ENCODE assay signal across 23 cellular contexts in genomic region chr9:87885484-87886189, GRCh38. TPM values are rescaled to one million over a fixed set of nuclear protein-coding genes. Genes with fewer than 3 reads are reported as not detected.
DNase-seq lines count a peak whose midpoint lies in the region; ATAC-seq and TF ChIP-seq lines count a peak whose summit lies in the region.
"Had no signal": no experiment of that assay in that cellular context is flagged by ENCODE, and none has a peak within 500 bp of the region (broad histone marks: within the 10 kb centered on the region; RNA-seq: fewer than 3 reads in every experiment).

No MANE protein-coding gene starts in this region.

- H3K27ac Mint-ChIP-seq in natural killer cell treated with Interleukin-12 subunit alpha and Interleukin-12 subunit beta and Interleukin-15 and Interleukin-18, amount 100 ng/mL, for 72 hours = no peak overlapping the region
- H3K27ac Mint-ChIP-seq: CD8-positive, alpha-beta T cell; HFFc6; IgD-negative memory B cell had no signal

- peaks cover 4 to 8% of the 10 kb centered on the region in 2 donors for H3K27me3 Mint-ChIP-seq in natural killer cell treated with Interleukin-12 subunit alpha and Interleukin-12 subunit beta and Interleukin-15 and Interleukin-18, amount 100 ng/mL, for 72 hours

- ATAC-seq in natural killer cell treated with Interleukin-12 subunit alpha and Interleukin-12 subunit beta and Interleukin-15 and Interleukin-18, amount 100 ng/mL, for 72 hours = no peak
- no peak for ATAC-seq in HG02884 (IDR thresholded peaks at IDR 0.05; ENCODE audit: unreplicated experiment)
- ATAC-seq: CD8-positive, alpha-beta T cell; GM12878; HepG2 had no signal

- DNase-seq in activated CD8-positive, alpha-beta memory T cell treated with anti-CD3 and anti-CD28 coated beads, Interleukin-2, amount 50 U/mL, for 48 hours = peak; percentile 41
- no peak for DNase-seq in activated CD8-positive, alpha-beta memory T cell treated with anti-CD3 and anti-CD28 coated beads, Interleukin-2, amount 50 U/mL, for 4 hours
- DNase-seq in HEK293T (ENCODE audit: extremely low spot score) = peak; percentile 2
- peak; percentile 4 for DNase-seq in iPS-NIHi7 (ENCODE audit: extremely low spot score)
- peak; percentile 10 for DNase-seq in stimulated activated CD8-positive, alpha-beta memory T cell treated with anti-CD3 and anti-CD28 coated beads, Interleukin-4, amount 100 ng/mL, for 48 hours
- no peak for DNase-seq in natural killer cell treated with Interleukin-12 subunit alpha and Interleukin-12 subunit beta and Interleukin-15 and Interleukin-18, amount 100 ng/mL, for 72 hours (ENCODE audit: low spot score)
- DNase-seq in GM19240 (ENCODE audit: insufficient read length, low spot score) = no peak
- DNase-seq: 8988T; Calu3; CD8-positive, alpha-beta T cell; DMS53; DND-41; EL; GM23248; HCEC 1CT; HFFc6 had no signal

- no peak overlapping the region for H3K4me3 Mint-ChIP-seq in natural killer cell treated with Interleukin-12 subunit alpha and Interleukin-12 subunit beta and Interleukin-15 and Interleukin-18, amount 100 ng/mL, for 72 hours
- H3K4me3 Mint-ChIP-seq: CD8-positive, alpha-beta T cell; HFFc6; IgD-negative memory B cell had no signal

- no peaks in the 10 kb centered on the region for H3K9me3 Mint-ChIP-seq in natural killer cell treated with Interleukin-12 subunit alpha and Interleukin-12 subunit beta and Interleukin-15 and Interleukin-18, amount 100 ng/mL, for 72 hours
- H3K9me3 Mint-ChIP-seq: CD8-positive, alpha-beta T cell; HFFc6; IgD-negative memory B cell had no signal

- POLR2A ChIA-PET in HEK293T (lab: Yijun Ruan, JAX) = no interaction called here

- CTCF ChIA-PET in HEK293T (lab: Yijun Ruan, JAX) = no interaction called here

- no peaks in the 10 kb centered on the region for H3K36me3 Mint-ChIP-seq in natural killer cell treated with Interleukin-12 subunit alpha and Interleukin-12 subunit beta and Interleukin-15 and Interleukin-18, amount 100 ng/mL, for 72 hours
- H3K36me3 Mint-ChIP-seq: CD8-positive, alpha-beta T cell had no signal

- H3K4me1 Mint-ChIP-seq in natural killer cell treated with Interleukin-12 subunit alpha and Interleukin-12 subunit beta and Interleukin-15 and Interleukin-18, amount 100 ng/mL, for 72 hours (ENCODE audit: low read depth in 2 of 2) = no peaks in the 10 kb centered on the region
- H3K4me1 Mint-ChIP-seq: IgD-negative memory B cell had no signal

TF ChIP-seq in HEK293T, 16 proteins besides CTCF, POLR2A, EP300 and RAD21:
- TF ChIP-seq FOXK2 (IDR thresholded peaks at IDR 0.05) (no peak), L3MBTL2 (conservative IDR thresholded peaks at IDR 0.05) (no peak), FOXA1 (IDR thresholded peaks at IDR 0.05) (no peak), ELF4 (IDR thresholded peaks at IDR 0.05) (no peak), ARNT (IDR thresholded peaks at IDR 0.05) (no peak), SP1 (IDR thresholded peaks at IDR 0.05) (no peak), NFRKB (IDR thresholded peaks at IDR 0.05) (no peak), LEF1 (IDR thresholded peaks at IDR 0.05; ENCODE audit: borderline replicate concordance) (no peak)

RNA-seq across cellular contexts. Expression of gene SPATA31E1, which starts 3.0 kb away (rescaled TPM):
- not detected for total RNA-seq in natural killer cell treated with Interleukin-12 subunit alpha and Interleukin-12 subunit beta and Interleukin-15 and Interleukin-18, amount 100 ng/mL, for 72 hours
- total RNA-seq: A673; Calu3; CD8-positive, alpha-beta T cell; G401; GM12878; GM23248; H4; HepG2; HFFc6 had no signal

RNA-seq across cellular contexts. Expression of gene SPATA31C1, which starts 32.1 kb away (rescaled TPM):
- not detected for total RNA-seq in natural killer cell treated with Interleukin-12 subunit alpha and Interleukin-12 subunit beta and Interleukin-15 and Interleukin-18, amount 100 ng/mL, for 72 hours
- total RNA-seq: A673; Calu3; CD8-positive, alpha-beta T cell; G401; GM12878; GM23248; H4; HepG2; HFFc6 had no signal

Comparison
In these comparisons a context has a peak if more than half of its experiments do, and no peak if none do; other contexts are left out.
1. DNase-seq: peak in activated CD8-positive, alpha-beta memory T cell treated with anti-CD3 and anti-CD28 coated beads, Interleukin-2, amount 50 U/mL, for 48 hours (single experiment), HEK293T (single experiment), iPS-NIHi7 (single experiment) and stimulated activated CD8-positive, alpha-beta memory T cell treated with anti-CD3 and anti-CD28 coated beads, Interleukin-4, amount 100 ng/mL, for 48 hours (single experiment); none in activated CD8-positive, alpha-beta memory T cell treated with anti-CD3 and anti-CD28 coated beads, Interleukin-2, amount 50 U/mL, for 4 hours (single experiment), natural killer cell treated with Interleukin-12 subunit alpha and Interleukin-12 subunit beta and Interleukin-15 and Interleukin-18, amount 100 ng/mL, for 72 hours (single experiment) and GM19240 (single experiment).